Comparison of ENCODE assay signal across 9 cellular contexts in genomic region chr12:120252071-120252906, GRCh38. TPM values are rescaled to one million over a fixed set of nuclear protein-coding genes. Genes with fewer than 3 reads are reported as not detected.
DNase-seq lines count a peak whose midpoint lies in the region; ATAC-seq and FAIRE-seq lines count a peak whose summit lies in the region.
"Had no signal": no experiment of that assay in that cellular context is flagged by ENCODE, and none has a peak within 500 bp of the region (broad histone marks: within the 10 kb centered on the region; RNA-seq: fewer than 3 reads in every experiment).

No MANE protein-coding gene starts in this region.

- peak overlapping the region; percentile 82 for H3K27ac ChIP-seq in CD4-positive, CD25-positive, alpha-beta regulatory T cell (ENCODE audit: insufficient read depth, low read length, poor library complexity, severe bottlenecking)
- peak overlapping the region in 1 of 2 donors; percentile 41 for H3K27ac ChIP-seq in small intestine (ENCODE audit: low read depth in 1 of 2, low read length in 1 of 2)

- H3K36me3 ChIP-seq in CD4-positive, CD25-positive, alpha-beta regulatory T cell (ENCODE audit: control insufficient read depth, insufficient read depth, low read length), result peaks cover 3% of the 10 kb centered on the region
- peaks cover 0 to 3% of the 10 kb centered on the region in 2 donors for H3K36me3 ChIP-seq in small intestine (ENCODE audit: control insufficient read depth in 2 of 2, insufficient read depth in 2 of 2, low read length in 2 of 2)

- H3K9me3 Mint-ChIP-seq in CD4-positive, CD25-positive, alpha-beta regulatory T cell, result no peaks in the 10 kb centered on the region

- FAIRE-seq in small intestine (lab: Jason Lieb, UNC), result no peak

- no peaks in the 10 kb centered on the region for H3K27me3 Mint-ChIP-seq in CD4-positive, CD25-positive, alpha-beta regulatory T cell

- H3K27ac Mint-ChIP-seq in CD4-positive, CD25-positive, alpha-beta regulatory T cell, result peak overlapping the region; percentile 88 to 99 (median 95)

- peaks cover 95% of the 10 kb centered on the region for H3K4me1 ChIP-seq in CD4-positive, CD25-positive, alpha-beta regulatory T cell (ENCODE audit: control insufficient read depth, insufficient read depth, low read length, poor library complexity, severe bottlenecking)
- H3K4me1 ChIP-seq in small intestine (ENCODE audit: control insufficient read depth in 2 of 2, insufficient read depth in 1 of 2, low read depth in 1 of 2, low read length in 1 of 2), result peaks cover 0 to 10% of the 10 kb centered on the region in 2 donors

- peaks cover 14% of the 10 kb centered on the region for H3K36me3 Mint-ChIP-seq in CD4-positive, CD25-positive, alpha-beta regulatory T cell

- WGBS in small intestine, 3 donors, result 77 to 82% (median 81%) methylated on average over 12 of the region's 12 CpGs

- no peaks in the 10 kb centered on the region for H3K9me3 ChIP-seq in CD4-positive, CD25-positive, alpha-beta regulatory T cell (ENCODE audit: control insufficient read depth in 2 of 2, low read length in 2 of 2)
- no peaks in the 10 kb centered on the region for H3K9me3 ChIP-seq in small intestine (ENCODE audit: control insufficient read depth, low read depth)

- H3K4me3 ChIP-seq in CD4-positive, CD25-positive, alpha-beta regulatory T cell (ENCODE audit: low read depth, low read length), result peak overlapping the region; percentile 65
- no peak overlapping the region for H3K4me3 ChIP-seq in small intestine (ENCODE audit: low read depth in 1 of 2, low read length in 2 of 2)

- peak; percentile 64 to 97 (median 90) for DNase-seq in CD4-positive, CD25-positive, alpha-beta regulatory T cell
- peak; percentile 70 for DNase-seq in T follicular helper cell (ENCODE audit: low read depth)
- peak; percentile 65 for DNase-seq in activated naive CD4-positive, alpha-beta T cell treated with anti-CD3 and anti-CD28 coated beads, Interleukin-2, amount 50 U/mL, for 16 hours
- peak; percentile 58 for DNase-seq in small intestine
- no peak for DNase-seq in NCI-H1417 treated with DMSO at 0.1 percent for 48 hours (lab: John Stamatoyannopoulos, UW)
- no peak for DNase-seq in amygdala (lab: John Stamatoyannopoulos, UW)
- no peak for DNase-seq in NCI-H748 (lab: John Stamatoyannopoulos, UW; ENCODE audit: unreplicated experiment)

- peak; percentile 95 to 96 for ATAC-seq in CD4-positive, CD25-positive, alpha-beta regulatory T cell (ENCODE audit: low read depth in 2 of 2)
- ATAC-seq in HG02840 (IDR thresholded peaks at IDR 0.05; ENCODE audit: low FRiP score, unreplicated experiment), result no peak

- H3K27me3 ChIP-seq in CD4-positive, CD25-positive, alpha-beta regulatory T cell (ENCODE audit: control insufficient read depth, insufficient read depth, low read length), result no peaks in the 10 kb centered on the region
- no peaks in the 10 kb centered on the region for H3K27me3 ChIP-seq in small intestine (ENCODE audit: control insufficient read depth in 2 of 2, insufficient read depth in 2 of 2, low read length in 2 of 2)

- H3K4me1 Mint-ChIP-seq in CD4-positive, CD25-positive, alpha-beta regulatory T cell, result peaks cover 33 to 95% (median 75%) of the 10 kb centered on the region in 4 donors

- H3K4me3 Mint-ChIP-seq in CD4-positive, CD25-positive, alpha-beta regulatory T cell, result peak overlapping the region; percentile 76 to 92 (median 84)

RNA-seq across cellular contexts. Expression of gene PXN, which starts 13.2 kb away (rescaled TPM):
- 205 TPM for total RNA-seq in CD4-positive, CD25-positive, alpha-beta regulatory T cell
- 10 to 100 TPM; 64.3 to 89.5 (median 73.5) TPM for polyA plus RNA-seq in CD4-positive, CD25-positive, alpha-beta regulatory T cell
- polyA plus RNA-seq in small intestine, result 100 to 1,000 TPM in 2 of 3 donors, 10 to 100 TPM in 1; 79.3 to 132 (median 103) TPM

RNA-seq across cellular contexts. Expression of gene RNU4-2, which starts 39.4 kb away (rescaled TPM):
- 12,754 TPM for total RNA-seq in CD4-positive, CD25-positive, alpha-beta regulatory T cell
- 100 to 1,000 TPM in 1 of 4 donors, 10 to 100 TPM in 1, not detected in 2; 49.3 to 132 TPM for polyA plus RNA-seq in CD4-positive, CD25-positive, alpha-beta regulatory T cell
- polyA plus RNA-seq in small intestine, result not detected
- total RNA-seq: NCI-H460 had no signal

RNA-seq across cellular contexts. Expression of gene RNU4-1, which starts 40.7 kb away (rescaled TPM):
- 1,793 TPM for total RNA-seq in CD4-positive, CD25-positive, alpha-beta regulatory T cell
- polyA plus RNA-seq in CD4-positive, CD25-positive, alpha-beta regulatory T cell, result not detected
- polyA plus RNA-seq in small intestine, result not detected
- total RNA-seq: NCI-H460 had no signal

RNA-seq across cellular contexts. Expression of gene SIRT4, which starts 49.8 kb away (rescaled TPM):
- total RNA-seq in CD4-positive, CD25-positive, alpha-beta regulatory T cell, result 0.79 TPM
- polyA plus RNA-seq in CD4-positive, CD25-positive, alpha-beta regulatory T cell, result 1 to 10 TPM in 3 of 4 donors, not detected in 1; 1.1 to 2.8 (median 1.2) TPM
- 1 to 10 TPM; 1.4 to 8.1 (median 1.6) TPM for polyA plus RNA-seq in small intestine

RNA-seq across cellular contexts. Expression of gene RPLP0, which starts 51.4 kb away (rescaled TPM):
- 1,127 TPM for total RNA-seq in CD4-positive, CD25-positive, alpha-beta regulatory T cell
- 1,000 to 10,000 TPM in 3 of 4 donors, 100 to 1,000 TPM in 1; 998 to 1,871 (median 1,438) TPM for polyA plus RNA-seq in CD4-positive, CD25-positive, alpha-beta regulatory T cell
- polyA plus RNA-seq in small intestine, result 1,000 to 10,000 TPM; 2,529 to 5,599 (median 4,032) TPM

Comparison
In these comparisons a context has a peak if more than half of its experiments do, and no peak if none do; other contexts are left out.
1. DNase-seq: peak in CD4-positive, CD25-positive, alpha-beta regulatory T cell (3 of 3), T follicular helper cell (single experiment), activated naive CD4-positive, alpha-beta T cell treated with anti-CD3 and anti-CD28 coated beads, Interleukin-2, amount 50 U/mL, for 16 hours (single experiment) and small intestine (single experiment); none in NCI-H1417 treated with DMSO at 0.1 percent for 48 hours (single experiment), amygdala (0 of 56) and NCI-H748 (single experiment).
2. RNA of gene RNU4-2, which starts 39.4 kb away (polyA plus RNA-seq): 49.3 to 132 TPM in CD4-positive, CD25-positive, alpha-beta regulatory T cell; not detected in small intestine; every median in the first group is over 10 times any median in the second.